Comparison of ENCODE assay signal across 20 cellular contexts in the genomic region with DNA sequence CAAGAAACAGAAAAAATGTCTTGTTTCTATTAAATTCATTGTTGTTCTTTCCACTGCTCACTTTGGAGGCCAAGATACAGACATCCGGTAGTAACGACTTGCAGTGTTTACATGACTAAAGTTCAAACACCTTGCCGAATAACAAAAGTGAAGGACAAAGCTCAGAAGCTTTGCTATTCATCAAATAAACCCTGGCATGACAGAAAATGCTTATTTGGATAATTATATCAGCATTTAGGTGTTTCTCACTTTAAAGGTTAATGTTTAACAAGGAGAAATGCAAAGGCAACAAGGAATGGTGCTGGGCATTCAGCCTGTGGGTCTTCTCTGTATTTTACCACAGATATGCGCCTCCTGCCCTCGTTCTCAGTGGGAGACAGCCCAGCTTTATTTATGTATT. TPM values are rescaled to one million over a fixed set of nuclear protein-coding genes. Genes with fewer than 3 reads are reported as not detected.
DNase-seq lines count a peak whose midpoint lies in the region; ATAC-seq, FAIRE-seq and TF ChIP-seq lines count a peak whose summit lies in the region.
"Had no signal": no experiment of that assay in that cellular context is flagged by ENCODE, and none has a peak within 500 bp of the region (broad histone marks: within the 10 kb centered on the region; RNA-seq: fewer than 3 reads in every experiment).

No MANE protein-coding gene starts in this region.

- H3K36me3 ChIP-seq in body of pancreas (replicated peaks in 1 of 2; ENCODE audit: insufficient read depth in 1 of 2, low read depth in 2 of 2) = no peaks in the 10 kb centered on the region
- no peaks in the 10 kb centered on the region for H3K36me3 ChIP-seq in HepG2 (replicated peaks in 1 of 2; ENCODE audit: control insufficient read depth in 1 of 2, insufficient read depth in 2 of 2, low read length in 2 of 2)
- no peaks in the 10 kb centered on the region for H3K36me3 ChIP-seq in small intestine (ENCODE audit: control insufficient read depth in 2 of 2, insufficient read depth in 2 of 2, low read length in 2 of 2)
- H3K36me3 ChIP-seq in left lung = no peaks in the 10 kb centered on the region
- H3K36me3 ChIP-seq: BLaER1 treated with 17β-estradiol and CSF1 and Interleukin-3, amounts not matched to agents 10 nM and 100 nM had no signal

- intact Hi-C loops in body of pancreas (cut with DNase I) (no loop called here), HepG2 (cut with micrococcal nuclease; ENCODE audit: unreplicated experiment) (no loop called here), left lung (cut with DNase I) (no loop called here)

- H3K4me1 ChIP-seq in body of pancreas (peaks cover 74% of the 10 kb centered on the region), HepG2 (ENCODE audit: insufficient read depth, low read length) (peaks cover 53% of the 10 kb centered on the region), small intestine (ENCODE audit: control insufficient read depth in 2 of 2, insufficient read depth in 1 of 2, low read depth in 1 of 2, low read length in 1 of 2) (no peaks in the 10 kb centered on the region), left lung (peaks cover 0 to under 1% of the 10 kb centered on the region in 2 donors)
- H3K4me1 ChIP-seq: BLaER1 treated with 17β-estradiol and CSF1 and Interleukin-3, amounts not matched to agents 10 nM and 100 nM had no signal

- TF ChIP-seq CTCF in body of pancreas (IDR thresholded peaks at IDR 0.05) (no peak), HepG2 (CRISPR knock-in tag; IDR thresholded peaks at IDR 0.05) (no peak), left lung (IDR thresholded peaks at IDR 0.05) (no peak), HFFc6 (IDR thresholded peaks at IDR 0.05) (no peak)

- H3K79me2 ChIP-seq in HepG2 (ENCODE audit: insufficient read depth, low read length) = no peaks in the 10 kb centered on the region

- DNase-seq in DMS53 treated with DMSO at 0.1 percent for 48 hours (lab: John Stamatoyannopoulos, UW; ENCODE audit: unreplicated experiment) (peak; percentile 79), body of pancreas (peak in 3 of 4 donors; percentile 47 to 72 (median 65)), HepG2 (ENCODE audit: low spot score) (peak; percentile 93), small intestine (peak; percentile 1), epidermal melanocyte (ENCODE audit: insufficient read length, low spot score) (no peak), left lung (no peak), HFFc6 (no peak)
- DNase-seq: ACHN; Calu3; CD4-positive, CD25-positive, alpha-beta regulatory T cell; DMS 273 treated with DMSO at 0.1 percent for 48 hours; DMS79 treated with DMSO at 0.1 percent for 48 hours; EL; GM23248; H9 had no signal

- ATAC-seq in body of pancreas = peak; percentile 84
- peak; percentile 89 for ATAC-seq in HepG2
- ATAC-seq in left lung = no peak

- CTCF ChIA-PET in HepG2 (lab: Yijun Ruan, JAX; ENCODE audit: low intra/inter-chr PET ratio, low total read pairs) = no interaction called here

- 5 to 9% methylated on average over 5 of the region's 5 CpGs for WGBS in body of pancreas, 2 donors
- 1% methylated on average over 5 of the region's 5 CpGs for WGBS in HepG2 (ENCODE audit: low lambda C conversion rate)
- WGBS in small intestine, 3 donors = 9 to 14% (median 13%) methylated on average over 5 of the region's 5 CpGs

- BruUV-seq in HepG2 (replicated peaks; lab: Mats Ljungman, UMichigan) = no TSS peak

- no peaks in the 10 kb centered on the region for H3K27me3 ChIP-seq in body of pancreas
- H3K27me3 ChIP-seq in HepG2 (ENCODE audit: control insufficient read depth in 1 of 2, insufficient read depth in 2 of 2, low read length in 2 of 2) = peaks cover 5 to 27% of the 10 kb centered on the region in 2 experiments
- peaks cover 3 to 18% of the 10 kb centered on the region in 2 donors for H3K27me3 ChIP-seq in small intestine (ENCODE audit: control insufficient read depth in 2 of 2, insufficient read depth in 2 of 2, low read length in 2 of 2)
- peaks cover 22 to 88% of the 10 kb centered on the region in 2 donors for H3K27me3 ChIP-seq in left lung
- H3K27me3 ChIP-seq: BLaER1 treated with 17β-estradiol and CSF1 and Interleukin-3, amounts not matched to agents 10 nM and 100 nM had no signal

- TF ChIP-seq POLR2A in body of pancreas (IDR thresholded peaks at IDR 0.05) (peak in 2 of 3 donors; percentile 14 to 19), HepG2 (IDR thresholded peaks at IDR 0.05; ENCODE audit: insufficient read depth in 1 of 2, low read depth in 2 of 2, low read length in 2 of 2) (no peak)

- H3K4me3 Mint-ChIP-seq in HFFc6 = no peak overlapping the region
- H3K4me3 Mint-ChIP-seq: CD4-positive, CD25-positive, alpha-beta regulatory T cell; H9 had no signal

- H3K27ac ChIP-seq in body of pancreas (peak overlapping the region; percentile 85 to 92 (median 88)), HepG2 (ENCODE audit: extremely low read length, insufficient read depth, low read length) (peak overlapping the region; percentile 75), small intestine (ENCODE audit: low read depth in 1 of 2, low read length in 1 of 2) (no peak overlapping the region), left lung (no peak overlapping the region)
- H3K27ac ChIP-seq: BLaER1 treated with 17β-estradiol and CSF1 and Interleukin-3, amounts not matched to agents 10 nM and 100 nM; GM23248 had no signal

- H4K20me1 ChIP-seq in HepG2 (ENCODE audit: insufficient read depth, low read length) = no peaks in the 10 kb centered on the region
- H4K20me1 ChIP-seq: BLaER1 treated with 17β-estradiol and CSF1 and Interleukin-3, amounts not matched to agents 10 nM and 100 nM had no signal

- H3K4me3 ChIP-seq in body of pancreas (no peak overlapping the region), HepG2 (replicated peaks in 1 of 3; ENCODE audit: insufficient read depth in 1 of 3, low read depth in 2 of 3, low read length in 3 of 3) (peak overlapping the region in 1 of 3 experiments; percentile 54; a peak in 2 of 6 replicates), small intestine (ENCODE audit: low read depth in 1 of 2, low read length in 2 of 2) (no peak overlapping the region), left lung (no peak overlapping the region)
- H3K4me3 ChIP-seq: BLaER1 treated with 17β-estradiol and CSF1 and Interleukin-3, amounts not matched to agents 10 nM and 100 nM; GM23248 had no signal

- peaks cover 17% of the 10 kb centered on the region for H3K27me3 Mint-ChIP-seq in HFFc6 (ENCODE audit: insufficient read depth)

- no peaks in the 10 kb centered on the region for H3K9me3 Mint-ChIP-seq in HFFc6

- H3K9me3 ChIP-seq in body of pancreas = no peaks in the 10 kb centered on the region
- H3K9me3 ChIP-seq in HepG2 (ENCODE audit: low read length) = no peaks in the 10 kb centered on the region
- H3K9me3 ChIP-seq in small intestine (ENCODE audit: control insufficient read depth, low read depth) = no peaks in the 10 kb centered on the region
- no peaks in the 10 kb centered on the region for H3K9me3 ChIP-seq in left lung

- no peak for TF ChIP-seq RAD21 in HepG2 (CRISPR knock-in tag; IDR thresholded peaks at IDR 0.05)

- POLR2A ChIA-PET in HepG2 (lab: Yijun Ruan, JAX) = interaction anchor here (0.6 to 1.3 kb wide), 4 partner anchors 15 to 1021 kb away, joined by 3 to 6 read pairs (median 3); no protein-coding TSS in a partner anchor

- peak overlapping the region; percentile 78 for H3K4me2 ChIP-seq in HepG2 (ENCODE audit: low read depth, low read length)
- H3K4me2 ChIP-seq: BLaER1 treated with 17β-estradiol and CSF1 and Interleukin-3, amounts not matched to agents 10 nM and 100 nM had no signal

- no peaks in the 10 kb centered on the region for H3K4me1 Mint-ChIP-seq in HFFc6 (ENCODE audit: low read depth)

- TF ChIP-seq EP300 in HepG2 (IDR thresholded peaks at IDR 0.05; ENCODE audit: low read depth in 2 of 2, low read length in 2 of 2) (peak; percentile 12 to 93; a peak in 2 of 4 replicates), HepG2 (CRISPR knock-in tag; IDR thresholded peaks at IDR 0.05; ENCODE audit: borderline replicate concordance) (peak; percentile 71)

- no peak overlapping the region for H2AFZ ChIP-seq in HepG2 (ENCODE audit: low read length)
- H2AFZ ChIP-seq: GM23248 had no signal

- H3K27ac Mint-ChIP-seq in HFFc6 = no peak overlapping the region
- H3K27ac Mint-ChIP-seq: CD4-positive, CD25-positive, alpha-beta regulatory T cell; H9 had no signal

- FAIRE-seq in HepG2 (lab: Jason Lieb, UNC) (peak; percentile 83), small intestine (lab: Jason Lieb, UNC) (no peak)
- FAIRE-seq: G401.6, GM12891, HTR-8/SVneo had no signal

- in situ Hi-C loops in HepG2 (cut with HindIII; ENCODE audit: extremely low pct_ligation_motif_present, low pct_unique_long_range_greater_than_20kb) = no loop called here

- H3K36me3 Mint-ChIP-seq in HFFc6 (ENCODE audit: low read depth) = no peaks in the 10 kb centered on the region
- H3K36me3 Mint-ChIP-seq: CD4-positive, CD25-positive, alpha-beta regulatory T cell had no signal

- peak overlapping the region; percentile 59 for H3K9ac ChIP-seq in HepG2 (ENCODE audit: insufficient read depth, low read depth, low read length)
- H3K9ac ChIP-seq: BLaER1 treated with 17β-estradiol and CSF1 and Interleukin-3, amounts not matched to agents 10 nM and 100 nM; GM23248 had no signal

RNA-seq across cellular contexts. Expression of a gene that starts 5.4 kb away (rescaled TPM):
- total RNA-seq in body of pancreas (100 to 1,000 TPM in 1 of 2 donors, 10 to 100 TPM in 1; 48.3 to 138 TPM), HepG2 (2016; rRNA removed; fragmentation: Illumina TruSeq; extraction: Trizol) (not detected in 2 replicates), left lung (not detected)
- total RNA-seq in HepG2 (2016; cell fraction: cytosol; rRNA removed; fragmentation: Illumina TruSeq; extraction: Trizol; ENCODE audit: low read depth) = not detected in 2 replicates
- total RNA-seq in HepG2 (2016; cell fraction: insoluble cytoplasmic fraction; rRNA removed; fragmentation: Illumina TruSeq; extraction: Trizol) = not detected in 2 replicates
- not detected in 2 replicates for total RNA-seq in HepG2 (2016; cell fraction: membrane; rRNA removed; fragmentation: Illumina TruSeq; extraction: Trizol)
- total RNA-seq in HepG2 (2016; cell fraction: nucleus; rRNA removed; fragmentation: Illumina TruSeq; extraction: Trizol) = not detected in 2 replicates
- polyA plus RNA-seq in HepG2 (2011; rRNA removed) (not detected in 2 replicates), small intestine (not detected)
- polyA plus RNA-seq in HepG2 (2011; cell fraction: cytosol; rRNA removed) = not detected in 2 replicates
- not detected in 2 replicates for polyA plus RNA-seq in HepG2 (2011; cell fraction: nucleus; rRNA removed)
- polyA plus RNA-seq in HepG2 (2012) = not detected in 2 replicates
- polyA plus RNA-seq in HepG2 (2016; cell fraction: cytosol; fragmentation: Illumina TruSeq; extraction: Trizol; ENCODE audit: low read depth) = not detected in 2 replicates
- polyA plus RNA-seq in HepG2 (2016; cell fraction: insoluble cytoplasmic fraction; fragmentation: Illumina TruSeq; extraction: Trizol; ENCODE audit: low read depth) = not detected in 2 replicates
- not detected in 2 replicates for polyA plus RNA-seq in HepG2 (2016; cell fraction: membrane; fragmentation: Illumina TruSeq; extraction: Trizol; ENCODE audit: low read depth)
- polyA plus RNA-seq in HepG2 (2016; cell fraction: nucleus; fragmentation: Illumina TruSeq; extraction: Trizol; ENCODE audit: insufficient read depth, low read depth) = not detected in 2 replicates
- polyA minus RNA-seq in HepG2 (2011; rRNA and poly(A)+ RNA removed; ENCODE audit: low replicate concordance) = not detected in 2 replicates
- not detected in 2 replicates for polyA minus RNA-seq in HepG2 (2011; cell fraction: cytosol; rRNA and poly(A)+ RNA removed)
- polyA minus RNA-seq in HepG2 (2011; cell fraction: nucleus; rRNA and poly(A)+ RNA removed) = not detected in 2 replicates
- total RNA-seq in HFFc6 (2021; fragmentation: NEBNext Ultra II Directional; extraction: Animal tissue kit (Norgen Biotek cat#: 25700)) = not detected
- total RNA-seq: A172; Calu3; CD4-positive, CD25-positive, alpha-beta regulatory T cell; GM23248; H9 had no signal
- polyA plus RNA-seq: CD4-positive, CD25-positive, alpha-beta regulatory T cell; GM23248 had no signal

Comparison
In these comparisons a context has a peak if more than half of its experiments do, and no peak if none do; other contexts are left out.
1. DNase-seq: peak in DMS53 treated with DMSO at 0.1 percent for 48 hours (single experiment), body of pancreas (3 of 4), HepG2 (single experiment) and small intestine (single experiment); none in epidermal melanocyte (single experiment), left lung (0 of 2) and HFFc6 (single experiment).
2. H3K27ac ChIP-seq: peak in body of pancreas (4 of 4) and HepG2 (single experiment); none in small intestine (0 of 2) and left lung (0 of 2).
3. POLR2A ChIP-seq: peak in body of pancreas (2 of 3); none in HepG2 (0 of 2).
4. RNA of a gene that starts 5.4 kb away (total RNA-seq): 48.3 to 138 TPM in body of pancreas; not detected in HepG2, not detected in left lung and not detected in HFFc6; every median in the first group is over 10 times any median in the second.